Comparison of ENCODE assay signal across 8 cellular contexts in the genomic region with DNA sequence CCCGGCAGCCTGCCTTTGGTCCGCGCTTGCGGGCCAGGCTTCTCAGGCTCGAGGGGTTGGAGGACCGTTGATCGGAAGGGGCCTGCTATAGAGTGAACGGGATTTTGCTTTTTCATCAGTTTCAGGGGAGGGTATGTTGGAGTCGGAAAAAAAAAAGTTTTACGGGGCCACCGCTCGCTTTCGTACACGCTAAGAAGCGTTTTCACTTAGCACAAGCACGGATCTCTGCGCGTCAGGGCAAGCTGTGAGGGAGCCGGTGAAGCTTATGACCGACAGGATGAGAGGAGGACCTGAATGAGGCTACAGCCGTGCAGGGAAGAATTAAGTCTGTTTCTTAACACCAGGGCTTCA. TPM values are rescaled to one million over a fixed set of nuclear protein-coding genes. Genes with fewer than 3 reads are reported as not detected.
A peak's percentile ranks its signal among the peaks of the same experiment; 100 is the strongest.
DNase-seq lines count a peak whose midpoint lies in the region; ATAC-seq and TF ChIP-seq lines count a peak whose summit lies in the region.

No MANE protein-coding gene starts in this region.

- peak overlapping the region; percentile 88 for H4K91ac ChIP-seq in mesenchymal stem cell (ENCODE audit: low read length)

- peak; percentile 5 for ATAC-seq in GM21619 (IDR thresholded peaks at IDR 0.05; ENCODE audit: unreplicated experiment)

- H3K4me3 ChIP-seq in cardiac fibroblast (replicated peaks in 1 of 2; ENCODE audit: low read depth in 2 of 2, low read length in 2 of 2) (peak overlapping the region; percentile 93 to 95), mesenchymal stem cell (ENCODE audit: insufficient read depth in 1 of 2, low read depth in 1 of 2, low read length in 2 of 2) (peak overlapping the region; percentile 87 to 91), urinary bladder (ENCODE audit: low read depth, low read length) (peak overlapping the region; percentile 83)

- peak overlapping the region; percentile 24 for H2BK120ac ChIP-seq in mesenchymal stem cell (ENCODE audit: low read depth, low read length)

- no peaks in the 10 kb centered on the region for H3K27me3 ChIP-seq in mesenchymal stem cell (ENCODE audit: control insufficient read depth in 1 of 2, insufficient read depth in 1 of 2, low read length in 2 of 2)

- no peak overlapping the region for H3K14ac ChIP-seq in mesenchymal stem cell (ENCODE audit: low read length in 2 of 2)

- H3K9ac ChIP-seq in mesenchymal stem cell (ENCODE audit: low read length), result peak overlapping the region; percentile 96

- H3K36me3 ChIP-seq in mesenchymal stem cell (ENCODE audit: control insufficient read depth in 1 of 2, insufficient read depth in 2 of 2, low read depth in 1 of 2, low read length in 2 of 2), result peaks cover under 1 to 6% of the 10 kb centered on the region in 2 experiments
- H3K36me3 ChIP-seq in urinary bladder (ENCODE audit: insufficient read depth), result no peaks in the 10 kb centered on the region

- H4K8ac ChIP-seq in mesenchymal stem cell (ENCODE audit: low read length), result peak overlapping the region; percentile 98

- H3K23ac ChIP-seq in mesenchymal stem cell (ENCODE audit: low read length in 2 of 2), result peak overlapping the region in 1 of 2 experiments; percentile 61

- no peak overlapping the region for H2BK5ac ChIP-seq in mesenchymal stem cell (ENCODE audit: low read depth, low read length, poor library complexity, severe bottlenecking)

- peak overlapping the region; percentile 19 for H2AFZ ChIP-seq in mesenchymal stem cell (ENCODE audit: low read depth, low read length)

- DNase-seq in GF-D8 (lab: John Stamatoyannopoulos, UW), result peak; percentile 4
- peak; percentile 28 for DNase-seq in NCI-H69 (lab: John Stamatoyannopoulos, UW)
- peak; percentile 40 for DNase-seq in cardiac fibroblast (ENCODE audit: low read depth in 2 of 2)
- peak; percentile 63 for DNase-seq in mesenchymal stem cell
- DNase-seq in COR-L47 (lab: John Stamatoyannopoulos, UW), result no peak
- no peak for DNase-seq in NCI-H2029 treated with DMSO at 0.1 percent for 48 hours (lab: John Stamatoyannopoulos, UW)

- WGBS in mesenchymal stem cell, result under 1% methylated on average over 21 of the region's 21 CpGs
- under 1% methylated on average over 21 of the region's 21 CpGs for WGBS in urinary bladder

- peak overlapping the region; percentile 76 for H3K4me2 ChIP-seq in mesenchymal stem cell (ENCODE audit: low read length, poor library complexity, severe bottlenecking)

- no peak overlapping the region for H2AK5ac ChIP-seq in mesenchymal stem cell (ENCODE audit: low read length, severe bottlenecking)

- no peak overlapping the region for H2BK15ac ChIP-seq in mesenchymal stem cell (ENCODE audit: low read depth, poor library complexity, severe bottlenecking)

- H2BK12ac ChIP-seq in mesenchymal stem cell (ENCODE audit: low read length in 2 of 2), result no peak overlapping the region

- no peak for TF ChIP-seq CTCF in cardiac fibroblast (IDR thresholded peaks at IDR 0.05; ENCODE audit: low read depth, low read length)

- peak overlapping the region; percentile 63 to 93 for H3K18ac ChIP-seq in mesenchymal stem cell (ENCODE audit: low read depth in 1 of 2, low read length in 2 of 2)

- H3K4ac ChIP-seq in mesenchymal stem cell (ENCODE audit: low read depth in 1 of 2, low read length in 2 of 2), result peak overlapping the region in 1 of 2 experiments; percentile 87

- H3K27ac ChIP-seq in mesenchymal stem cell (ENCODE audit: low read length, poor library complexity, severe bottlenecking), result peak overlapping the region; percentile 59
- no peak overlapping the region for H3K27ac ChIP-seq in urinary bladder (ENCODE audit: low read depth)

- H3K4me1 ChIP-seq in mesenchymal stem cell (ENCODE audit: control insufficient read depth, insufficient read depth, low read depth, low read length), result peaks cover 8% of the 10 kb centered on the region
- H3K4me1 ChIP-seq in urinary bladder (ENCODE audit: insufficient read depth), result no peaks in the 10 kb centered on the region

- H3K79me1 ChIP-seq in mesenchymal stem cell (replicated peaks; ENCODE audit: low read length, poor library complexity, severe bottlenecking), result peaks cover 23% of the 10 kb centered on the region

- H3K9me3 ChIP-seq in mesenchymal stem cell (ENCODE audit: control insufficient read depth, low read length), result no peaks in the 10 kb centered on the region

RNA-seq across cellular contexts. Expression of a gene that starts 0.4 kb away (rescaled TPM):
- 26.5 TPM for polyA plus RNA-seq in mesenchymal stem cell (2013, experiment 1 of 2)
- 27.3 TPM for polyA plus RNA-seq in mesenchymal stem cell (2013, experiment 2 of 2)
- 45.2 TPM for total RNA-seq in urinary bladder
- 16.6 TPM for polyA plus RNA-seq in urinary bladder

RNA-seq across cellular contexts. Expression of a gene that starts 0.6 kb away (rescaled TPM):
- polyA plus RNA-seq in mesenchymal stem cell (2013, experiment 1 of 2), result 138 TPM
- 132 TPM for polyA plus RNA-seq in mesenchymal stem cell (2013, experiment 2 of 2)
- total RNA-seq in urinary bladder, result 42.0 TPM
- polyA plus RNA-seq in urinary bladder, result 80.2 TPM

RNA-seq across cellular contexts. Expression of a gene that starts 50.5 kb away (rescaled TPM):
- not detected for polyA plus RNA-seq in mesenchymal stem cell (2013, experiment 1 of 2)
- not detected for polyA plus RNA-seq in mesenchymal stem cell (2013, experiment 2 of 2)
- 40.0 TPM for total RNA-seq in urinary bladder
- polyA plus RNA-seq in urinary bladder, result 56.3 TPM

Comparison
In these comparisons a context has a peak if more than half of its experiments do, and no peak if none do; other contexts are left out.
1. DNase-seq: peak in GF-D8 (single experiment), NCI-H69 (single experiment), cardiac fibroblast (2 of 2) and mesenchymal stem cell (single experiment); none in COR-L47 (single experiment) and NCI-H2029 treated with DMSO at 0.1 percent for 48 hours (single experiment).
2. Peak in every context shown above with its lines, with median percentiles within 50 percentile points of each other: H3K4me3 ChIP-seq.